Comparison of ENCODE assay signal across 10 cellular contexts in genomic region chr11:77557553-77557952, GRCh38. TPM values are rescaled to one million over a fixed set of nuclear protein-coding genes. Genes with fewer than 3 reads are reported as not detected.
DNase-seq lines count a peak whose midpoint lies in the region; ATAC-seq, FAIRE-seq and TF ChIP-seq lines count a peak whose summit lies in the region.
"Had no signal": no experiment of that assay in that cellular context is flagged by ENCODE, and none has a peak within 500 bp of the region (broad histone marks: within the 10 kb centered on the region; RNA-seq: fewer than 3 reads in every experiment).

No MANE protein-coding gene starts in this region.

- CTCF ChIA-PET in CD4-positive, alpha-beta T cell (lab: Charles Lee): no interaction called here

- H3K4me3 Mint-ChIP-seq in CD4-positive, alpha-beta T cell: no peak overlapping the region
- no peak overlapping the region for H3K4me3 Mint-ChIP-seq in natural killer cell treated with Interleukin-12 subunit alpha and Interleukin-12 subunit beta and Interleukin-15 and Interleukin-18, amount 100 ng/mL, for 72 hours
- H3K4me3 Mint-ChIP-seq: B cell had no signal

- no peak overlapping the region for H3K4me3 ChIP-seq in bronchial epithelial cell (ENCODE audit: low read depth, low read length)
- no peak overlapping the region for H3K4me3 ChIP-seq in adrenal gland

- no peaks in the 10 kb centered on the region for H3K27me3 ChIP-seq in bronchial epithelial cell (ENCODE audit: control insufficient read depth, insufficient read depth, low read length)
- H3K27me3 ChIP-seq in CD4-positive, alpha-beta T cell (ENCODE audit: control insufficient read depth, insufficient read depth, low read length): no peaks in the 10 kb centered on the region
- H3K27me3 ChIP-seq in adrenal gland: no peaks in the 10 kb centered on the region

- WGBS in adrenal gland, 4 donors: 73 to 92% (median 86%) methylated on average over 5 of the region's 5 CpGs

- POLR2A ChIA-PET in CD4-positive, alpha-beta T cell (lab: Charles Lee): no interaction called here

- peaks cover 0 to 3% of the 10 kb centered on the region in 2 donors for H3K4me1 ChIP-seq in adrenal gland (replicated peaks in 1 of 2)

- no peak for FAIRE-seq in bronchial epithelial cell (lab: Jason Lieb, UNC)

- H3K36me3 Mint-ChIP-seq in CD4-positive, alpha-beta T cell (ENCODE audit: low read depth): no peaks in the 10 kb centered on the region
- no peaks in the 10 kb centered on the region for H3K36me3 Mint-ChIP-seq in natural killer cell treated with Interleukin-12 subunit alpha and Interleukin-12 subunit beta and Interleukin-15 and Interleukin-18, amount 100 ng/mL, for 72 hours

- H3K36me3 ChIP-seq in bronchial epithelial cell (ENCODE audit: control insufficient read depth, insufficient read depth, low read length) (no peaks in the 10 kb centered on the region), adrenal gland (replicated peaks in 1 of 2) (no peaks in the 10 kb centered on the region)

- no peak for ATAC-seq in CD4-positive, alpha-beta T cell (ENCODE audit: poor library complexity)
- ATAC-seq in natural killer cell treated with Interleukin-12 subunit alpha and Interleukin-12 subunit beta and Interleukin-15 and Interleukin-18, amount 100 ng/mL, for 72 hours: no peak
- ATAC-seq: left colon had no signal

- DNase-seq in NCI-H524 (lab: John Stamatoyannopoulos, UW) (peak; percentile 14 to 63), NCI-H524 treated with DMSO at 0.1 percent for 48 hours (lab: John Stamatoyannopoulos, UW) (no peak), NCI-H146 (lab: John Stamatoyannopoulos, UW) (peak; percentile 47), bronchial epithelial cell (ENCODE audit: low read depth) (peak; percentile 10), pons (ENCODE audit: low spot score) (peak; percentile 48), adrenal gland (no peak)
- no peak for DNase-seq in CD4-positive, alpha-beta T cell
- DNase-seq in natural killer cell treated with Interleukin-12 subunit alpha and Interleukin-12 subunit beta and Interleukin-15 and Interleukin-18, amount 100 ng/mL, for 72 hours (ENCODE audit: low spot score): no peak

- TF ChIP-seq CTCF in bronchial epithelial cell (IDR thresholded peaks at IDR 0.05; ENCODE audit: insufficient read depth, low read length, severe bottlenecking) (no peak), adrenal gland (IDR thresholded peaks at IDR 0.05) (no peak)
- TF ChIP-seq CTCF in CD4-positive, alpha-beta T cell (IDR thresholded peaks at IDR 0.05): no peak

- H3K4me1 Mint-ChIP-seq in CD4-positive, alpha-beta T cell (ENCODE audit: low read depth): no peaks in the 10 kb centered on the region
- no peaks in the 10 kb centered on the region for H3K4me1 Mint-ChIP-seq in natural killer cell treated with Interleukin-12 subunit alpha and Interleukin-12 subunit beta and Interleukin-15 and Interleukin-18, amount 100 ng/mL, for 72 hours (ENCODE audit: low read depth in 2 of 2)
- H3K4me1 Mint-ChIP-seq: B cell had no signal

- H3K9me3 ChIP-seq in CD4-positive, alpha-beta T cell (ENCODE audit: control insufficient read depth, low read length): peaks cover 4% of the 10 kb centered on the region
- peaks cover 0 to 5% (median 0%) of the 10 kb centered on the region in 3 donors for H3K9me3 ChIP-seq in adrenal gland (replicated peaks in 1 of 3)

- TF ChIP-seq POLR2A in adrenal gland (IDR thresholded peaks at IDR 0.05): no peak

- intact Hi-C loops in CD4-positive, alpha-beta T cell (cut with DNase I, micrococcal nuclease): no loop called here
- intact Hi-C loops in adrenal gland (cut with DNase I): no loop called here

- H3K27me3 Mint-ChIP-seq in CD4-positive, alpha-beta T cell: no peaks in the 10 kb centered on the region
- H3K27me3 Mint-ChIP-seq in natural killer cell treated with Interleukin-12 subunit alpha and Interleukin-12 subunit beta and Interleukin-15 and Interleukin-18, amount 100 ng/mL, for 72 hours: peaks cover 0 to 3% of the 10 kb centered on the region in 2 donors
- H3K27me3 Mint-ChIP-seq: B cell had no signal

- no peak overlapping the region for H3K27ac ChIP-seq in CD4-positive, alpha-beta T cell (ENCODE audit: low read depth, low read length)
- no peak overlapping the region for H3K27ac ChIP-seq in adrenal gland

- no peak overlapping the region for H3K27ac Mint-ChIP-seq in CD4-positive, alpha-beta T cell
- H3K27ac Mint-ChIP-seq in natural killer cell treated with Interleukin-12 subunit alpha and Interleukin-12 subunit beta and Interleukin-15 and Interleukin-18, amount 100 ng/mL, for 72 hours: no peak overlapping the region
- H3K27ac Mint-ChIP-seq: B cell had no signal

- H3K9me3 Mint-ChIP-seq in CD4-positive, alpha-beta T cell: no peaks in the 10 kb centered on the region
- H3K9me3 Mint-ChIP-seq in natural killer cell treated with Interleukin-12 subunit alpha and Interleukin-12 subunit beta and Interleukin-15 and Interleukin-18, amount 100 ng/mL, for 72 hours: no peaks in the 10 kb centered on the region

RNA-seq across cellular contexts. Expression of gene AQP11, which starts 32.2 kb away (rescaled TPM):
- total RNA-seq in bronchial epithelial cell (0.26 and 0.53 TPM in 2 replicates), adrenal gland (10 to 100 TPM; 11.6 to 57.1 (median 21.6) TPM)
- not detected for total RNA-seq in CD4-positive, alpha-beta T cell
- under 1 TPM; 0.17 to 0.20 TPM for total RNA-seq in natural killer cell treated with Interleukin-12 subunit alpha and Interleukin-12 subunit beta and Interleukin-15 and Interleukin-18, amount 100 ng/mL, for 72 hours
- polyA plus RNA-seq in adrenal gland: 10 to 100 TPM in 1 of 3 donors, 1 to 10 TPM in 2; 1.9 to 43.4 (median 2.6) TPM

Comparison
In these comparisons a context has a peak if more than half of its experiments do, and no peak if none do; other contexts are left out.
1. DNase-seq: peak in NCI-H524 (2 of 2), NCI-H146 (single experiment), bronchial epithelial cell (single experiment) and pons (single experiment); none in NCI-H524 treated with DMSO at 0.1 percent for 48 hours (single experiment), CD4-positive, alpha-beta T cell (0 of 10), natural killer cell treated with Interleukin-12 subunit alpha and Interleukin-12 subunit beta and Interleukin-15 and Interleukin-18, amount 100 ng/mL, for 72 hours (single experiment) and adrenal gland (0 of 7).